Comparison of ENCODE assay signal across 1 cellular context in the genomic region with DNA sequence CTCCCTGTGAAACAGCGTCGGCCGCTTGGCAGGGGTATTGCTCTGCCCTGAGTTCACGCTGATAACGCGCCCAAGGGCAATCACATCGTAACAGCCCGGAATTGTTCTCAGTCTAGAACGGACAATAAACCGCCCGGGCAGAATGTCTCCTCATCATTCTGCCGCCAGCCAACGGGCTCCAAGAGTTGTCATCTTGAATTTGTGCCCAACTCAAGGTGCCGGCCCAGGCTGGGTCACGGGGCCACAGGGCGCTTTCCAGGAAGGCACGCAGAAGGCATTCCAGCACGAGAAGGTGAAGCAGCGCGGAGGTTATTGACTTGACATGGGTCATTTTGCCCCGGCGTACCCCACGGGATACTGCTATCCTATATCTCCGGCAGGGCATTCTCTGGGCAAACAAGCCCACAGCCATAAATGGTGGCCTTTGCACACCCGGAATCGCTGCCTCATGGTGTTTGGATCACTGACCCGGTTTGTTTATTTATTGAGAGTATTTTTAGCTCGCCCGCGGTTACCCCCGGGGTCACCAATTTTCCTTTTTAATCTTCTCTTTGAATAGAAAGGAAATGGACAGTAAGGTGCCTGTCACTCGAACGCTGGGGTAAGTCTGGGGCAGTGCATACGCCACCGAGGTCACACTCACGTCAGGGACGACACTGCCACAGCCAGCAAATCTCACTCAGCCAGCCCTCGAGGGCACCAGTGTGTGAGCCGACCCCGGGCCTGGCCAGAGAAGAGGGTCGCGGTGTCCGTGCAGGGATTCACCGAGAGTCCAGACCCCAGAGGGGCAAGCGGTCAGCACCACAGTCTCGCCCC.
TF ChIP-seq lines count a peak whose summit lies in the region.

No MANE protein-coding gene starts in this region.

TF ChIP-seq in IMR-90, 13 proteins besides CTCF, POLR2A, EP300 and RAD21:
- TF ChIP-seq, protein P1, sequence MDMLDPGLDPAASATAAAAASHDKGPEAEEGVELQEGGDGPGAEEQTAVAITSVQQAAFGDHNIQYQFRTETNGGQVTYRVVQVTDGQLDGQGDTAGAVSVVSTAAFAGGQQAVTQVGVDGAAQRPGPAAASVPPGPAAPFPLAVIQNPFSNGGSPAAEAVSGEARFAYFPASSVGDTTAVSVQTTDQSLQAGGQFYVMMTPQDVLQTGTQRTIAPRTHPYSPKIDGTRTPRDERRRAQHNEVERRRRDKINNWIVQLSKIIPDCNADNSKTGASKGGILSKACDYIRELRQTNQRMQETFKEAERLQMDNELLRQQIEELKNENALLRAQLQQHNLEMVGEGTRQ (IDR thresholded peaks at IDR 0.05; ENCODE audit: low read depth, low read length): no peak
- TF ChIP-seq MAFK (IDR thresholded peaks at IDR 0.05; ENCODE audit: low read depth, low read length): 0 out of 2 replicates have a peak, but pooled peaks have one; percentile 20
- peak; percentile 74 for TF ChIP-seq NFE2L2 (IDR thresholded peaks at IDR 0.05; ENCODE audit: low read depth, low read length)
- TF ChIP-seq, protein P2, sequence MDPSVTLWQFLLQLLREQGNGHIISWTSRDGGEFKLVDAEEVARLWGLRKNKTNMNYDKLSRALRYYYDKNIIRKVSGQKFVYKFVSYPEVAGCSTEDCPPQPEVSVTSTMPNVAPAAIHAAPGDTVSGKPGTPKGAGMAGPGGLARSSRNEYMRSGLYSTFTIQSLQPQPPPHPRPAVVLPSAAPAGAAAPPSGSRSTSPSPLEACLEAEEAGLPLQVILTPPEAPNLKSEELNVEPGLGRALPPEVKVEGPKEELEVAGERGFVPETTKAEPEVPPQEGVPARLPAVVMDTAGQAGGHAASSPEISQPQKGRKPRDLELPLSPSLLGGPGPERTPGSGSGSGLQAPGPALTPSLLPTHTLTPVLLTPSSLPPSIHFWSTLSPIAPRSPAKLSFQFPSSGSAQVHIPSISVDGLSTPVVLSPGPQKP (IDR thresholded peaks at IDR 0.05; ENCODE audit: borderline replicate concordance, low read depth, low read length): no peak
- TF ChIP-seq CHD1 (IDR thresholded peaks at IDR 0.05; ENCODE audit: low read depth, low read length): no peak
